In the genomic region with DNA sequence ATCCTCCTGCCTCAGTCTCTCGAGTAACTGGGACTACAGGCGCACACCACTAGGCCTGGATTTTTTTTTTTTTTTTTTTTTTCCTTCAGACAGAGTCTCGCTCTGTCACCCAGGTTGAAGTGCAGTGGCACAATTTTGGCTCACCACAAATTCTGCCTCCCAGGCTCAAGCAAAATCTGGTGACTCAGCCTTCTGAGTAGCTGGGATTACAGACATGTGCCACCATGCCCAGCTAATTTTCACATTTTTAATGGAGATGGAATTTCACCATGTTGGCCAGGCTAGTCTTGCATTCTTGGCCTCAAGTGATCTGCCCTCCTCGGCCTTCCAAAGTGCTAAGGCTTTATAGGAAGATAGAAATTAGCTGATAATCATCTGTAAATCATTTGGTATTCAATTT, we compare ENCODE assay signal across 2 cellular contexts.
TF ChIP-seq lines count a peak whose summit lies in the region.

No MANE protein-coding gene starts in this region.

TF ChIP-seq in SK-N-SH treated with all-trans-retinoic acid at 6 μM for 48 hours, 23 proteins besides CTCF, POLR2A, EP300 and RAD21 (continued from another document):
- TF ChIP-seq, protein P1, sequence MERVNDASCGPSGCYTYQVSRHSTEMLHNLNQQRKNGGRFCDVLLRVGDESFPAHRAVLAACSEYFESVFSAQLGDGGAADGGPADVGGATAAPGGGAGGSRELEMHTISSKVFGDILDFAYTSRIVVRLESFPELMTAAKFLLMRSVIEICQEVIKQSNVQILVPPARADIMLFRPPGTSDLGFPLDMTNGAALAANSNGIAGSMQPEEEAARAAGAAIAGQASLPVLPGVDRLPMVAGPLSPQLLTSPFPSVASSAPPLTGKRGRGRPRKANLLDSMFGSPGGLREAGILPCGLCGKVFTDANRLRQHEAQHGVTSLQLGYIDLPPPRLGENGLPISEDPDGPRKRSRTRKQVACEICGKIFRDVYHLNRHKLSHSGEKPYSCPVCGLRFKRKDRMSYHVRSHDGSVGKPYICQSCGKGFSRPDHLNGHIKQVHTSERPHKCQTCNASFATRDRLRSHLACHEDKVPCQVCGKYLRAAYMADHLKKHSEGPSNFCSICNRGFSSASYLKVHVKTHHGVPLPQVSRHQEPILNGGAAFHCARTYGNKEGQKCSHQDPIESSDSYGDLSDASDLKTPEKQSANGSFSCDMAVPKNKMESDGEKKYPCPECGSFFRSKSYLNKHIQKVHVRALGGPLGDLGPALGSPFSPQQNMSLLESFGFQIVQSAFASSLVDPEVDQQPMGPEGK (CRISPR knock-in tag; IDR thresholded peaks at IDR 0.05; ENCODE audit: borderline replicate concordance) = no peak
- TF ChIP-seq ZFP3 (CRISPR knock-in tag; IDR thresholded peaks at IDR 0.05) (no peak), POU6F1 (CRISPR knock-in tag; IDR thresholded peaks at IDR 0.05; ENCODE audit: borderline replicate concordance, low read depth) (no peak), ZC3H10 (CRISPR knock-in tag; IDR thresholded peaks at IDR 0.05) (no peak), BACH2 (CRISPR knock-in tag; IDR thresholded peaks at IDR 0.05; ENCODE audit: borderline replicate concordance) (no peak), RARB (CRISPR knock-in tag; IDR thresholded peaks at IDR 0.05) (no peak), SNAI2 (CRISPR knock-in tag; IDR thresholded peaks at IDR 0.05) (no peak), CREB5 (CRISPR knock-in tag; IDR thresholded peaks at IDR 0.05; ENCODE audit: low read depth) (no peak), ISL1 (CRISPR knock-in tag; IDR thresholded peaks at IDR 0.05) (no peak), OSR1 (CRISPR knock-in tag; IDR thresholded peaks at IDR 0.05) (no peak), ESRRG (CRISPR knock-in tag; IDR thresholded peaks at IDR 0.05) (no peak), CSRNP3 (CRISPR knock-in tag; IDR thresholded peaks at IDR 0.05) (no peak), ZNF8 (CRISPR knock-in tag; IDR thresholded peaks at IDR 0.05) (no peak), TCF4 (CRISPR knock-in tag; IDR thresholded peaks at IDR 0.05; ENCODE audit: borderline replicate concordance) (no peak)
- TF ChIP-seq, protein P2, sequence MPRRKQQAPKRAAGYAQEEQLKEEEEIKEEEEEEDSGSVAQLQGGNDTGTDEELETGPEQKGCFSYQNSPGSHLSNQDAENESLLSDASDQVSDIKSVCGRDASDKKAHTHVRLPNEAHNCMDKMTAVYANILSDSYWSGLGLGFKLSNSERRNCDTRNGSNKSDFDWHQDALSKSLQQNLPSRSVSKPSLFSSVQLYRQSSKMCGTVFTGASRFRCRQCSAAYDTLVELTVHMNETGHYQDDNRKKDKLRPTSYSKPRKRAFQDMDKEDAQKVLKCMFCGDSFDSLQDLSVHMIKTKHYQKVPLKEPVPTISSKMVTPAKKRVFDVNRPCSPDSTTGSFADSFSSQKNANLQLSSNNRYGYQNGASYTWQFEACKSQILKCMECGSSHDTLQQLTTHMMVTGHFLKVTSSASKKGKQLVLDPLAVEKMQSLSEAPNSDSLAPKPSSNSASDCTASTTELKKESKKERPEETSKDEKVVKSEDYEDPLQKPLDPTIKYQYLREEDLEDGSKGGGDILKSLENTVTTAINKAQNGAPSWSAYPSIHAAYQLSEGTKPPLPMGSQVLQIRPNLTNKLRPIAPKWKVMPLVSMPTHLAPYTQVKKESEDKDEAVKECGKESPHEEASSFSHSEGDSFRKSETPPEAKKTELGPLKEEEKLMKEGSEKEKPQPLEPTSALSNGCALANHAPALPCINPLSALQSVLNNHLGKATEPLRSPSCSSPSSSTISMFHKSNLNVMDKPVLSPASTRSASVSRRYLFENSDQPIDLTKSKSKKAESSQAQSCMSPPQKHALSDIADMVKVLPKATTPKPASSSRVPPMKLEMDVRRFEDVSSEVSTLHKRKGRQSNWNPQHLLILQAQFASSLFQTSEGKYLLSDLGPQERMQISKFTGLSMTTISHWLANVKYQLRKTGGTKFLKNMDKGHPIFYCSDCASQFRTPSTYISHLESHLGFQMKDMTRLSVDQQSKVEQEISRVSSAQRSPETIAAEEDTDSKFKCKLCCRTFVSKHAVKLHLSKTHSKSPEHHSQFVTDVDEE (CRISPR knock-in tag; IDR thresholded peaks at IDR 0.05) = no peak
TF ChIP-seq in SK-N-SH treated with all-trans-retinoic acid at 6 μM for 48 hours: peak in this region for 0.

TF ChIP-seq in SK-N-SH, 30 proteins besides CTCF, POLR2A, EP300 and RAD21 (continued from another document):
- TF ChIP-seq MXI1 (IDR thresholded peaks at IDR 0.05; ENCODE audit: low read depth, low read length) (no peak), YY1 (IDR thresholded peaks at IDR 0.05; ENCODE audit: low read depth) (no peak), NRF1 (IDR thresholded peaks at IDR 0.05; ENCODE audit: low read depth, low read length) (no peak), MEF2A (IDR thresholded peaks at IDR 0.05; ENCODE audit: borderline replicate concordance, low read depth) (no peak), PBX3 (IDR thresholded peaks at IDR 0.05) (no peak), IRF3 (IDR thresholded peaks at IDR 0.05; ENCODE audit: low read depth, low read length) (no peak)
- TF ChIP-seq, protein P3, sequence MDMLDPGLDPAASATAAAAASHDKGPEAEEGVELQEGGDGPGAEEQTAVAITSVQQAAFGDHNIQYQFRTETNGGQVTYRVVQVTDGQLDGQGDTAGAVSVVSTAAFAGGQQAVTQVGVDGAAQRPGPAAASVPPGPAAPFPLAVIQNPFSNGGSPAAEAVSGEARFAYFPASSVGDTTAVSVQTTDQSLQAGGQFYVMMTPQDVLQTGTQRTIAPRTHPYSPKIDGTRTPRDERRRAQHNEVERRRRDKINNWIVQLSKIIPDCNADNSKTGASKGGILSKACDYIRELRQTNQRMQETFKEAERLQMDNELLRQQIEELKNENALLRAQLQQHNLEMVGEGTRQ (IDR thresholded peaks at IDR 0.05; ENCODE audit: borderline replicate concordance, low read depth, low read length) = no peak
